Comparison of ENCODE assay signal across 1 cellular context in genomic region chr1:182910143-182910542, GRCh38.
A peak's percentile ranks its signal among the peaks of the same experiment; 100 is the strongest.
TF ChIP-seq lines count a peak whose summit lies in the region.

No MANE protein-coding gene starts in this region.

TF ChIP-seq in HCT116, 20 proteins besides CTCF, POLR2A, EP300 and RAD21 (continued from another document):
- TF ChIP-seq REST (IDR thresholded peaks at IDR 0.05; ENCODE audit: low read depth) (no peak), YY1 (IDR thresholded peaks at IDR 0.05; ENCODE audit: extremely low read depth, insufficient replicate concordance, low read depth, low read length) (peak; percentile 33), POLR2AphosphoS5 (IDR thresholded peaks at IDR 0.05; ENCODE audit: low read depth, low read length) (no peak), JUND (IDR thresholded peaks at IDR 0.05) (no peak), CBX3 (IDR thresholded peaks at IDR 0.05; ENCODE audit: low read depth) (no peak), FOSL1 (IDR thresholded peaks at IDR 0.05; ENCODE audit: low read depth) (no peak)
- TF ChIP-seq, protein P1, sequence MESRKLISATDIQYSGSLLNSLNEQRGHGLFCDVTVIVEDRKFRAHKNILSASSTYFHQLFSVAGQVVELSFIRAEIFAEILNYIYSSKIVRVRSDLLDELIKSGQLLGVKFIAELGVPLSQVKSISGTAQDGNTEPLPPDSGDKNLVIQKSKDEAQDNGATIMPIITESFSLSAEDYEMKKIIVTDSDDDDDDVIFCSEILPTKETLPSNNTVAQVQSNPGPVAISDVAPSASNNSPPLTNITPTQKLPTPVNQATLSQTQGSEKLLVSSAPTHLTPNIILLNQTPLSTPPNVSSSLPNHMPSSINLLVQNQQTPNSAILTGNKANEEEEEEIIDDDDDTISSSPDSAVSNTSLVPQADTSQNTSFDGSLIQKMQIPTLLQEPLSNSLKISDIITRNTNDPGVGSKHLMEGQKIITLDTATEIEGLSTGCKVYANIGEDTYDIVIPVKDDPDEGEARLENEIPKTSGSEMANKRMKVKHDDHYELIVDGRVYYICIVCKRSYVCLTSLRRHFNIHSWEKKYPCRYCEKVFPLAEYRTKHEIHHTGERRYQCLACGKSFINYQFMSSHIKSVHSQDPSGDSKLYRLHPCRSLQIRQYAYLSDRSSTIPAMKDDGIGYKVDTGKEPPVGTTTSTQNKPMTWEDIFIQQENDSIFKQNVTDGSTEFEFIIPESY (IDR thresholded peaks at IDR 0.05; ENCODE audit: extremely low read depth, insufficient replicate concordance, low read length), result no peak
